In the genomic region with DNA sequence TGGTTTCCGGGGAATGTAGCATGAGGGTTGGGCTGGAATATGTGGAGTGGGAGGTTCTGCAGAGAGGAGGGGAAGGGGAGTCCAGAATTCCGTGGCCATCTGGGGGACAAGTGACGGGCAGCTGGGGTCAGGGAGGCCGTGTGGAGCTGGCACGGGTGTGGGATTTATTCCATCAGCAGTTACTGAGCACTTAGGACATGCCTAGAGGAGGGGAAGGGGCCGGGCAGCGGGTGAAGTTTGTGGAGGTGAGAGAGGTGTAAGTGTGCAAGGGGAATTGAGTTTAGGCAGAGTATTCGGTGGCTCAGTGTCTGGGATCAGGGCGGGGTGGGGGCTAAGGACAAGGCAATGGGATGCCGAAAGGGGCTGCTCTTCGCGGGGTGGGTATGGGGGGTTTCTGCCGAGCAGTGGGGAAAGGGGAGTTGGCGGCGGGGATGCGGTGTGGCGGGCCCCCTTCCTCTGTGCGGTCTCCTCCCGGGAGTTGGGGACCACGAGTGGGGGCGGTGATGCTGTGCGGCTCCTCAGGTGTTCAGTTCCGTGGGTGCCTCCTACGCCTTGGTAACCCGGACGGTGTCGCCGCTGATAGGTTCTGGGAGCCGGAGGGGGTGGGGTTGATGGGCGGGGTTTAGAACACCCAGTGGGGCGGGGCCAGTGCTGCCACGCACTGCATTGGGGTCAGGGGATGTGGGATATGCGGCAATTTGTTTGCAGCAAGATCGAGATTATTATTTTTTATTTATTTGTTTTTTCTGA, we compare ENCODE assay signal across 8 cellular contexts.
DNase-seq lines count a peak whose midpoint lies in the region; ATAC-seq and TF ChIP-seq lines count a peak whose summit lies in the region.

No MANE protein-coding gene starts in this region.

- H3K27ac ChIP-seq in angular gyrus (ENCODE audit: low read depth, low read length), result peak overlapping the region; percentile 1

- no peak for ATAC-seq in HG02642 (IDR thresholded peaks at IDR 0.05; ENCODE audit: poor library complexity, unreplicated experiment)

- no peak for TF ChIP-seq CTCF in GM20000 (IDR thresholded peaks at IDR 0.05; ENCODE audit: extremely low read depth, missing control alignments)

- DNase-seq in GM20000 (ENCODE audit: low spot score) (peak; percentile 82), SW480 (ENCODE audit: low spot score) (peak; percentile 54), DMS 273 treated with DMSO at 0.1 percent for 48 hours (lab: John Stamatoyannopoulos, UW) (no peak), NCI-H187 (lab: John Stamatoyannopoulos, UW) (no peak)
- peak; percentile 59 for DNase-seq in stimulated activated CD4-positive, alpha-beta T cell treated with anti-CD3 and anti-CD28 coated beads, Interleukin-4, amount 100 ng/mL, for 24 hours

- no peaks in the 10 kb centered on the region for H3K9me3 ChIP-seq in iPS-18c (ENCODE audit: control insufficient read depth, insufficient read depth, low read length)

- H3K4me3 ChIP-seq in iPS-18c (ENCODE audit: insufficient read depth, low read depth, low read length), result peak overlapping the region; percentile 57

Comparison
In these comparisons a context has a peak if more than half of its experiments do, and no peak if none do; other contexts are left out.
1. DNase-seq: peak in GM20000 (single experiment), SW480 (single experiment) and stimulated activated CD4-positive, alpha-beta T cell treated with anti-CD3 and anti-CD28 coated beads, Interleukin-4, amount 100 ng/mL, for 24 hours (single experiment); none in DMS 273 treated with DMSO at 0.1 percent for 48 hours (single experiment) and NCI-H187 (0 of 2).